Comparison of ENCODE assay signal across 8 cellular contexts in the genomic region with DNA sequence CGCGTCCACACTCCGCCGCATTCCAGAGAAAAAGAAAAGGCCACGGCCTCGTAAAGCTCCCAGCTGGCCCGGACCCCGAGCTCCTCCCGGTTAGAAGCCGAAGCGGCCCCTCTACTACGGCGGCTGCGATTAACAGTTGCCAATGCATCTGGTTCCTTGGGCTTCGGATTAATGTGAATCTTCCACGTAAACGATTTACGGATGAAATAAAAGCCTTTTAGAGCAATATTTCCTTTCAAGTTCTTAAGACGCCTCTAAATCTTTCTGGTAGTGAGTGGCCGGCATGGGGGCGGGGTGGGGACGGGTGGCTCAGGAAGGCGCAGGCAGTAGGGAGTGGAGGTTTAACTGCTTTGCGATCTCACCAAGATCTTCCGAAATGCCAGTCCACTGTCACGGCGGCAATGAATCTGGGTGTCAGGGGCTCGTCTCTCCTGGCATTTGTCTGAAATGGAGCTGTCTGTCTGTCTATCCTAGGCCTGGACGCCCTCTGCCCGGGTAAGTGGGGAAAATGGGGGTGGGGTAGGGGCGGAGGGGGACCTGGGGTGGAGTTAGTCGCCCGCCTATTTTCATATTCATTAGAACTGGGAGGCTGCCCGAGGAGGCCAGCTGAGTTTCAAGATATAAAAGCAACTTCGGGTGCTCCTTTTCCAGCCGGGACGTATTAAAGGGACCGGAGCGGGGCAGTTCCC. TPM values are rescaled to one million over a fixed set of nuclear protein-coding genes. Genes with fewer than 3 reads are reported as not detected.
A peak's percentile ranks its signal among the peaks of the same experiment; 100 is the strongest.
DNase-seq lines count a peak whose midpoint lies in the region; FAIRE-seq and TF ChIP-seq lines count a peak whose summit lies in the region.
"Had no signal": no experiment of that assay in that cellular context is flagged by ENCODE, and none has a peak within 500 bp of the region (broad histone marks: within the 10 kb centered on the region; RNA-seq: fewer than 3 reads in every experiment).

No MANE protein-coding gene starts in this region.

- H3K9ac ChIP-seq in HUES48 (ENCODE audit: low read depth, low read length) = peak overlapping the region; percentile 12; the same call in 1 of the 2 replicates
- H3K9ac ChIP-seq in kidney (ENCODE audit: low read length in 2 of 2) = no peak overlapping the region

- no peak for TF ChIP-seq POLR2A in suprapubic skin (IDR thresholded peaks at IDR 0.05)

- H3K4me1 ChIP-seq in HUES48 (ENCODE audit: control insufficient read depth, insufficient read depth, low read length) (peaks cover 23% of the 10 kb centered on the region), kidney (ENCODE audit: control insufficient read depth in 1 of 2, insufficient read depth in 1 of 2, low read depth in 1 of 2, low read length in 2 of 2) (peaks cover 4 to 7% of the 10 kb centered on the region in 2 donors), suprapubic skin (peaks cover 24% of the 10 kb centered on the region)

- peak overlapping the region; percentile 82 for H3K4me3 ChIP-seq in HUES48 (ENCODE audit: low read depth, low read length)
- peak overlapping the region; percentile 12 for H3K4me3 ChIP-seq in bronchial epithelial cell (ENCODE audit: low read depth, low read length)
- peak overlapping the region; percentile 49 to 63 for H3K4me3 ChIP-seq in kidney (ENCODE audit: low read length in 2 of 2)
- peak overlapping the region; percentile 56 for H3K4me3 ChIP-seq in suprapubic skin

- TF ChIP-seq CTCF in bronchial epithelial cell (IDR thresholded peaks at IDR 0.05; ENCODE audit: insufficient read depth, low read length, severe bottlenecking) (no peak), kidney (IDR thresholded peaks at IDR 0.05; ENCODE audit: borderline replicate concordance, extremely low read depth, insufficient read depth) (no peak), suprapubic skin (IDR thresholded peaks at IDR 0.05) (no peak), D721Med (IDR thresholded peaks at IDR 0.05; ENCODE audit: insufficient read depth, missing control alignments) (no peak)

- WGBS in suprapubic skin = 7% methylated on average over 39 of the region's 39 CpGs

- DNase-seq in bronchial epithelial cell (ENCODE audit: low read depth) (no peak), kidney (peak; percentile 91), suprapubic skin (ENCODE audit: low spot score in 2 of 2) (peak in 1 of 2 donors; percentile 79), RKO (ENCODE audit: low spot score) (no peak), D721Med (ENCODE audit: insufficient read length, low spot score) (no peak), DMS53 treated with DMSO at 0.1 percent for 48 hours (lab: John Stamatoyannopoulos, UW; ENCODE audit: unreplicated experiment) (no peak)
- DNase-seq: occipital lobe had no signal

- intact Hi-C loops in kidney (cut with DNase I) = no loop called here

- H3K9me3 ChIP-seq in HUES48 (ENCODE audit: control insufficient read depth, insufficient read depth, low read length) (no peaks in the 10 kb centered on the region), kidney (ENCODE audit: control insufficient read depth in 1 of 2, low read length in 2 of 2) (no peaks in the 10 kb centered on the region), suprapubic skin (no peaks in the 10 kb centered on the region)

- FAIRE-seq in bronchial epithelial cell (lab: Jason Lieb, UNC) (no peak), kidney (lab: Jason Lieb, UNC) (no peak), D721Med (lab: Jason Lieb, UNC) (no peak)

- H3K27ac ChIP-seq in HUES48 (ENCODE audit: low read depth, low read length) (peak overlapping the region; percentile 92), kidney (ENCODE audit: low read depth in 2 of 2, low read length in 2 of 2) (peak overlapping the region in 1 of 2 donors; percentile 10), suprapubic skin (peak overlapping the region; percentile 47)

- TF ChIP-seq EP300 in suprapubic skin (IDR thresholded peaks at IDR 0.05) = no peak

- H3K27me3 ChIP-seq in HUES48 (ENCODE audit: control insufficient read depth, insufficient read depth, low read length) = peaks cover 58% of the 10 kb centered on the region
- H3K27me3 ChIP-seq in bronchial epithelial cell (ENCODE audit: control insufficient read depth, insufficient read depth, low read length) = peaks cover 37% of the 10 kb centered on the region
- H3K27me3 ChIP-seq in suprapubic skin = peaks cover 100% of the 10 kb centered on the region

- H3K36me3 ChIP-seq in HUES48 (ENCODE audit: control insufficient read depth, insufficient read depth, low read length) (no peaks in the 10 kb centered on the region), bronchial epithelial cell (ENCODE audit: control insufficient read depth, insufficient read depth, low read length) (no peaks in the 10 kb centered on the region), kidney (ENCODE audit: control insufficient read depth in 1 of 2, insufficient read depth in 2 of 2, low read length in 2 of 2) (no peaks in the 10 kb centered on the region), suprapubic skin (no peaks in the 10 kb centered on the region)

RNA-seq across cellular contexts. Expression of a gene that starts 0.4 kb away (rescaled TPM):
- 0.26 and 0.38 TPM in 2 replicates for total RNA-seq in bronchial epithelial cell
- total RNA-seq in kidney = 1.6 TPM
- polyA plus RNA-seq in kidney (ENCODE audit: insufficient read depth, low read depth, low replicate concordance) = 0.90 TPM
- total RNA-seq in suprapubic skin = 1 to 10 TPM in 2 of 4 donors, under 1 TPM in 1, not detected in 1; 0.56 to 2.0 (median 1.7) TPM

Comparison
In these comparisons a context has a peak if more than half of its experiments do, and no peak if none do; other contexts are left out.
1. H3K4me3 ChIP-seq: peak in every context shown above with its lines; median percentile 82 in HUES48; 56 in kidney; 56 in suprapubic skin; 12 in bronchial epithelial cell.